Comparison of ENCODE assay signal across 16 cellular contexts in the genomic region with DNA sequence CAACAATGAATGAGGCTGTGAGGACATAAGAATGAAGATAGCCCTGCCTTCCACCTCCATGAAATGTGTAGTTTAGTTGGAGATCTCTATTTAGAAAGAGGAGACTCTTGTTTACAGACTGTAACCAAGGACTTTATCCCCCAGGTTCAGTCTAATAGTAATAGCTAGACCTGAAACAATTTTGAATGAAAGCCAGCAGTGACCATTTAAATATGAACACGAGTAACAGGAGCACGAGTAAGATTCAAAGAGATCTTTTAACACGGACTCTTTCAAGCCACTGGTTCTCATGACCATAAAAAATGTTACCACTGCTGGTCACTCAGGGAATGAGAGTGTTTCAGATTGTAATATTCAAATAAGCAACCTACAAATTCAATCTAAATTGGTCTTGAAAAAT.
DNase-seq lines count a peak whose midpoint lies in the region; ATAC-seq, FAIRE-seq and TF ChIP-seq lines count a peak whose summit lies in the region.
"Had no signal": no experiment of that assay in that cellular context is flagged by ENCODE, and none has a peak within 500 bp of the region (broad histone marks: within the 10 kb centered on the region; RNA-seq: fewer than 3 reads in every experiment).

No MANE protein-coding gene starts in this region.

- H3F3A ChIP-seq in GM23338 (replicated peaks; ENCODE audit: low read depth) = no peaks in the 10 kb centered on the region; the same call in none of the 2 replicates

- ATAC-seq in GM23338 = no peak
- no peak for ATAC-seq in HG03196 (IDR thresholded peaks at IDR 0.05; ENCODE audit: unreplicated experiment)
- ATAC-seq: GM12878 had no signal

- H3K4me2 ChIP-seq in GM23338 = no peak overlapping the region

- H3K27me3 ChIP-seq in GM23338 (ENCODE audit: insufficient read depth) (no peaks in the 10 kb centered on the region), SJSA1 (replicated peaks) (no peaks in the 10 kb centered on the region)
- H3K27me3 ChIP-seq: BE2C had no signal

- no peaks in the 10 kb centered on the region for H4K20me1 ChIP-seq in GM23338 (replicated peaks; ENCODE audit: insufficient read depth)

- DNase-seq in GM23338 (ENCODE audit: low spot score) (no peak), SJSA1 (ENCODE audit: low read depth in 1 of 2, low spot score in 2 of 2) (no peak), renal cortical epithelial cell (ENCODE audit: low read depth) (peak; percentile 68), NCI-H2227 treated with DMSO at 0.1 percent for 48 hours (lab: John Stamatoyannopoulos, UW) (no peak), NCI-H2029 (lab: John Stamatoyannopoulos, UW) (no peak)
- DNase-seq: BE2C; CD4-positive, alpha-beta memory T cell; DMS79; GM23248; H7 had no signal

- peaks cover 35% of the 10 kb centered on the region for H3K4me1 Mint-ChIP-seq in GM23338

- no peaks in the 10 kb centered on the region for H3K36me3 ChIP-seq in GM23338 (ENCODE audit: insufficient read depth)
- H3K36me3 ChIP-seq in SJSA1 = no peaks in the 10 kb centered on the region
- H3K36me3 ChIP-seq: BE2C had no signal

- FAIRE-seq in islet of Langerhans (lab: Jason Lieb, UNC) = peak; percentile 49
- FAIRE-seq: A204.1, GM12878, GM18507 had no signal

- no peaks in the 10 kb centered on the region; the same call in 2 of the 3 replicates for H3K36me3 Mint-ChIP-seq in GM23338 (ENCODE audit: low read depth)
- H3K36me3 Mint-ChIP-seq: CD4-positive, alpha-beta memory T cell had no signal

- peak overlapping the region; percentile 27; the same call in 1 of the 2 replicates for H3K27ac Mint-ChIP-seq in GM23338

- no peaks in the 10 kb centered on the region for H3K9me3 ChIP-seq in SJSA1 (replicated peaks)
- H3K9me3 ChIP-seq: BE2C had no signal

- H3K9me2 ChIP-seq in GM23338 (ENCODE audit: insufficient read depth) = 0 out of 2 replicates have a peak, but pooled peaks cover 4% of the 10 kb centered on the region

- no peaks in the 10 kb centered on the region for H3K9me3 Mint-ChIP-seq in GM23338
- H3K9me3 Mint-ChIP-seq: CD4-positive, alpha-beta memory T cell had no signal

- H3K4me1 ChIP-seq in GM23338 (ENCODE audit: insufficient read depth) (peaks cover 35% of the 10 kb centered on the region), SJSA1 (replicated peaks) (peaks cover 53% of the 10 kb centered on the region)

- H3K79me2 ChIP-seq in GM23338 (replicated peaks; ENCODE audit: insufficient read depth) = no peaks in the 10 kb centered on the region

- no peak overlapping the region for H3K4me3 ChIP-seq in GM23338
- H3K4me3 ChIP-seq in SJSA1 = no peak overlapping the region
- H3K4me3 ChIP-seq: GM12878, GM23248 had no signal

- TF ChIP-seq CTCF in GM23338 (conservative IDR thresholded peaks at IDR 0.05; ENCODE audit: low read depth in 2 of 2) = no peak

- no peak overlapping the region for H2AFZ ChIP-seq in GM23338
- H2AFZ ChIP-seq: GM23248 had no signal

- H3K4me3 Mint-ChIP-seq in GM23338 = no peak overlapping the region

- H3K27ac ChIP-seq in GM23338 (ENCODE audit: low read depth) (no peak overlapping the region), SJSA1 (peak overlapping the region; percentile 56)
- H3K27ac ChIP-seq: C4-2B, GM23248 had no signal

- H3K27me3 Mint-ChIP-seq in GM23338 (ENCODE audit: insufficient read depth, low read depth, poor library complexity) = peaks cover 12% of the 10 kb centered on the region

TF ChIP-seq in GM23338, 12 proteins besides CTCF, POLR2A, EP300 and RAD21:
- TF ChIP-seq EZH2 (IDR thresholded peaks at IDR 0.05; ENCODE audit: low read depth, unreplicated experiment) = no peak
- no peak for TF ChIP-seq JUNB (IDR thresholded peaks at IDR 0.05; ENCODE audit: unreplicated experiment)
- TF ChIP-seq ZNF331 (CRISPR knock-in tag; IDR thresholded peaks at IDR 0.05; ENCODE audit: low read depth) = no peak
- TF ChIP-seq STAT1 (IDR thresholded peaks at IDR 0.05; ENCODE audit: unreplicated experiment) = no peak
- no peak for TF ChIP-seq CREB1 (CRISPR knock-in tag; IDR thresholded peaks at IDR 0.05; ENCODE audit: low read depth)
- no peak for TF ChIP-seq ZNF114 (CRISPR knock-in tag; IDR thresholded peaks at IDR 0.05)
